9 cellular contexts compared by ENCODE assay signal in genomic region chr6:152952866-152953509, GRCh38. TPM values are rescaled to one million over a fixed set of nuclear protein-coding genes. Genes with fewer than 3 reads are reported as not detected.
DNase-seq lines count a peak whose midpoint lies in the region; ATAC-seq and TF ChIP-seq lines count a peak whose summit lies in the region.
"Had no signal": no experiment of that assay in that cellular context is flagged by ENCODE, and none has a peak within 500 bp of the region (broad histone marks: within the 10 kb centered on the region; RNA-seq: fewer than 3 reads in every experiment).

No MANE protein-coding gene starts in this region.

- ATAC-seq in left lung (peak; percentile 49), HG02970 (IDR thresholded peaks at IDR 0.05; ENCODE audit: low FRiP score, unreplicated experiment) (no peak), HG03135 (IDR thresholded peaks at IDR 0.05; ENCODE audit: unreplicated experiment) (no peak), GM18907 (IDR thresholded peaks at IDR 0.05; ENCODE audit: unreplicated experiment) (no peak)

- H3K4me1 ChIP-seq in adrenal gland (replicated peaks in 1 of 2) (no peaks in the 10 kb centered on the region), left lung (no peaks in the 10 kb centered on the region)

- DNase-seq in ELR (ENCODE audit: low read depth) (peak; percentile 63), adrenal gland (no peak), left lung (no peak), amygdala (lab: John Stamatoyannopoulos, UW) (no peak)
- DNase-seq in Jurkat, Clone E6-1 (ENCODE audit: low read depth, low spot score): peak; percentile 18
- DNase-seq: activated B cell treated with CpG ODN at 0.5 μM for 24 hours had no signal

- no peaks in the 10 kb centered on the region for H3K9me3 ChIP-seq in adrenal gland (replicated peaks in 1 of 3)
- H3K9me3 ChIP-seq in left lung: no peaks in the 10 kb centered on the region

- 67 to 71% (median 68%) methylated on average over 7 of the region's 7 CpGs for WGBS in adrenal gland, 4 donors

- peak; percentile 38 to 54 (median 40) for TF ChIP-seq CTCF in adrenal gland (IDR thresholded peaks at IDR 0.05)
- peak; percentile 29 to 31 for TF ChIP-seq CTCF in left lung (IDR thresholded peaks at IDR 0.05)

- no peak overlapping the region for H3K27ac ChIP-seq in adrenal gland
- H3K27ac ChIP-seq in left lung: no peak overlapping the region

- H3K36me3 ChIP-seq in adrenal gland (replicated peaks in 1 of 2): no peaks in the 10 kb centered on the region
- no peaks in the 10 kb centered on the region for H3K36me3 ChIP-seq in left lung

- H3K27me3 ChIP-seq in adrenal gland: peaks cover 18% of the 10 kb centered on the region
- peaks cover 0 to 20% of the 10 kb centered on the region in 2 donors for H3K27me3 ChIP-seq in left lung

- H3K4me3 ChIP-seq in Jurkat, Clone E6-1 (ENCODE audit: low read length): no peak overlapping the region
- H3K4me3 ChIP-seq in adrenal gland (no peak overlapping the region), left lung (no peak overlapping the region)

- TF ChIP-seq POLR2A in adrenal gland (IDR thresholded peaks at IDR 0.05): no peak

- intact Hi-C loops in adrenal gland (cut with DNase I): no loop called here
- intact Hi-C loops in left lung (cut with DNase I): no loop called here

RNA-seq across cellular contexts. Expression of gene FBXO5, which starts 29.9 kb away (rescaled TPM):
- polyA plus RNA-seq in Jurkat, Clone E6-1 (2012; ENCODE audit: insufficient read depth, insufficient read length): 58.9 TPM
- total RNA-seq in adrenal gland: 10 to 100 TPM in 1 of 8 donors, 1 to 10 TPM in 7; 1.9 to 19.2 (median 4.3) TPM
- 1 to 10 TPM; 1.2 to 5.3 (median 1.4) TPM for polyA plus RNA-seq in adrenal gland
- total RNA-seq in left lung: 1 to 10 TPM; 6.4 to 6.6 TPM

RNA-seq across cellular contexts. Expression of gene MTRF1L, which starts 49.5 kb away (rescaled TPM):
- polyA plus RNA-seq in Jurkat, Clone E6-1 (2012; ENCODE audit: insufficient read depth, insufficient read length): 13.8 TPM
- total RNA-seq in adrenal gland (10 to 100 TPM in 7 of 8 donors, 1 to 10 TPM in 1; 9.8 to 27.3 (median 18.0) TPM), left lung (10 to 100 TPM; 14.7 to 26.3 TPM)
- 10 to 100 TPM in 1 of 3 donors, 1 to 10 TPM in 2; 9.0 to 33.7 (median 9.5) TPM for polyA plus RNA-seq in adrenal gland

Comparison
In these comparisons a context has a peak if more than half of its experiments do, and no peak if none do; other contexts are left out.
1. DNase-seq: peak in ELR (single experiment) and Jurkat, Clone E6-1 (single experiment); none in adrenal gland (0 of 7), left lung (0 of 2) and amygdala (0 of 56).